Comparison of ENCODE assay signal across 2 cellular contexts in genomic region chr9:133870598-133871595, GRCh38.
TF ChIP-seq lines count a peak whose summit lies in the region.

No MANE protein-coding gene starts in this region.

TF ChIP-seq in SK-N-SH, 30 proteins besides CTCF, POLR2A, EP300 and RAD21 (continued from another document):
- TF ChIP-seq PBX3 (IDR thresholded peaks at IDR 0.05) (no peak), RFX5 (IDR thresholded peaks at IDR 0.05; ENCODE audit: low read length) (no peak), YY1 (IDR thresholded peaks at IDR 0.05; ENCODE audit: low read depth) (no peak), FOXJ3 (CRISPR knock-in tag; IDR thresholded peaks at IDR 0.05) (no peak), CHD2 (IDR thresholded peaks at IDR 0.05; ENCODE audit: low read length, partially characterized antibody) (no peak), GABPA (IDR thresholded peaks at IDR 0.05; ENCODE audit: low read depth) (no peak), REST (IDR thresholded peaks at IDR 0.05; ENCODE audit: low read depth, low read length) (no peak), ZBTB33 (IDR thresholded peaks at IDR 0.05; ENCODE audit: borderline replicate concordance, low read depth) (no peak), USF2 (IDR thresholded peaks at IDR 0.05; ENCODE audit: borderline replicate concordance, low read depth, low read length) (no peak), USF1 (IDR thresholded peaks at IDR 0.05; ENCODE audit: borderline replicate concordance, low read depth) (no peak), TCF12 (IDR thresholded peaks at IDR 0.05) (no peak), RCOR1 (IDR thresholded peaks at IDR 0.05; ENCODE audit: low read length) (no peak), MEF2A (IDR thresholded peaks at IDR 0.05; ENCODE audit: borderline replicate concordance, low read depth) (no peak)

TF ChIP-seq in SK-N-SH treated with all-trans-retinoic acid at 6 μM for 48 hours, 23 proteins besides CTCF, POLR2A, EP300 and RAD21 (continued from another document):
- no peak for TF ChIP-seq PATZ1 (CRISPR knock-in tag; IDR thresholded peaks at IDR 0.05; ENCODE audit: borderline replicate concordance)
- no peak for TF ChIP-seq CREB5 (CRISPR knock-in tag; IDR thresholded peaks at IDR 0.05; ENCODE audit: low read depth)
- TF ChIP-seq GLIS3 (CRISPR knock-in tag; IDR thresholded peaks at IDR 0.05) = no peak
- no peak for TF ChIP-seq ARNTL (CRISPR knock-in tag; IDR thresholded peaks at IDR 0.05; ENCODE audit: borderline replicate concordance, low read depth)
- no peak for TF ChIP-seq BACH2 (CRISPR knock-in tag; IDR thresholded peaks at IDR 0.05; ENCODE audit: borderline replicate concordance)
- TF ChIP-seq TOX (CRISPR knock-in tag; IDR thresholded peaks at IDR 0.05; ENCODE audit: borderline replicate concordance) = no peak
